Comparison of ENCODE assay signal across 23 cellular contexts in the genomic region with DNA sequence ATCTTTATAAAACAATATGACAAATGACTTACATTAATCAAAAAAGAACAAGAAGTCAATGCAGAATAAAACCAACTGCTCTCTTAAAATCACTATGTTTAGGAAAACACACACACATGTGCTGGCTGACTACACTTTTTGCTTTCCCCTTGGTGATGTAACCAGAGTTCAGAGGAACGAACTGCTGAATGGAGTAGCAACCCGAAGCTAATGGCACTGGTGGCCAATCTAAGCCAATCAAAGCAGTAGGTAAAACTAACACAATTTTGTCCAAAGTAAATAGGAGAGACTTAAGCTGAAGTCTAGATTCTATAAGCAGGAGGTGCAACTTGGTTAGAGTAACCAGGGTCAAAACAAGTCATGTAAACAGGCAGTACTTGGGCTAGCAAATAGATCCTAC.
"Had no signal": no experiment of that assay in that cellular context is flagged by ENCODE, and none has a peak within 500 bp of the region (broad histone marks: within the 10 kb centered on the region; RNA-seq: fewer than 3 reads in every experiment).

No MANE protein-coding gene starts in this region.

- H3K4me1 Mint-ChIP-seq: naive B cell; nephron; stimulated activated memory B cell treated with anti-CD40 and anti-IgM and Interleukin-4, amounts not matched to agents 10 μg/mL and 1 μg/mL and 100 μg/mL, for 72 hours had no signal

- H3K4me3 ChIP-seq: coronary artery, dorsolateral prefrontal cortex, gastrocnemius medialis, psoas muscle, spleen, testis had no signal

- H3K36me3 ChIP-seq: gastrocnemius medialis, neutrophil, spleen had no signal

- H3K27ac ChIP-seq: coronary artery, dorsolateral prefrontal cortex, gastrocnemius medialis, neutrophil, psoas muscle, spleen, testis had no signal

- H3K9me3 ChIP-seq: gastrocnemius medialis, neutrophil, psoas muscle, spleen, testis had no signal

- H3K27ac Mint-ChIP-seq: nephron; stimulated activated memory B cell treated with anti-CD40 and anti-IgM and Interleukin-4, amounts not matched to agents 10 μg/mL and 1 μg/mL and 100 μg/mL, for 72 hours; stimulated activated naive CD8-positive, alpha-beta T cell treated with anti-CD3 and anti-CD28 coated beads, Interleukin-15, Interleukin-2, amounts not matched to agents 100 ng/mL and 50 ng/mL, for 24 hours had no signal

- FAIRE-seq: keratinocyte had no signal

- H3K27me3 Mint-ChIP-seq: naive B cell; stimulated activated memory B cell treated with anti-CD40 and anti-IgM and Interleukin-4, amounts not matched to agents 10 μg/mL and 1 μg/mL and 100 μg/mL, for 72 hours; stimulated activated naive CD8-positive, alpha-beta T cell treated with anti-CD3 and anti-CD28 coated beads, Interleukin-15, Interleukin-2, amounts not matched to agents 100 ng/mL and 50 ng/mL, for 24 hours had no signal

- H3K36me3 Mint-ChIP-seq: naive B cell had no signal

- H3K4me1 ChIP-seq: gastrocnemius medialis, psoas muscle, spleen, testis had no signal

- H3K27me3 ChIP-seq: dorsolateral prefrontal cortex, gastrocnemius medialis, neutrophil, spleen, testis had no signal

- DNase-seq: dorsolateral prefrontal cortex; effector CD8-positive, alpha-beta T cell; gastrocnemius medialis; glutamatergic neuron; left colon; mesendoderm; naive B cell; psoas muscle; retina; spleen; stimulated activated CD4-positive, alpha-beta T cell treated with anti-CD3 and anti-CD28 coated beads, Interleukin-15, amount 100 ng/mL, for 24 hours; stimulated activated CD4-positive, alpha-beta T cell treated with anti-CD3 and anti-CD28 coated beads, Interleukin-1b, Interleukin-23, amount 100 ng/mL, for 48 hours; stimulated activated CD4-positive, alpha-beta T cell treated with anti-CD3 and anti-CD28 coated beads, Interleukin-4, amount 100 ng/mL, for 24 hours; testis; trophoblast cell had no signal

- H3K4me3 Mint-ChIP-seq: naive B cell; nephron; stimulated activated memory B cell treated with anti-CD40 and anti-IgM and Interleukin-4, amounts not matched to agents 10 μg/mL and 1 μg/mL and 100 μg/mL, for 72 hours; stimulated activated naive CD8-positive, alpha-beta T cell treated with anti-CD3 and anti-CD28 coated beads, Interleukin-15, Interleukin-2, amounts not matched to agents 100 ng/mL and 50 ng/mL, for 24 hours had no signal

- ATAC-seq: esophagus mucosa; gastrocnemius medialis; left colon; psoas muscle; sciatic nerve; stimulated activated memory B cell treated with anti-CD40 and anti-IgM and Interleukin-4, amounts not matched to agents 10 μg/mL and 1 μg/mL and 100 μg/mL, for 72 hours had no signal

- H3K9me3 Mint-ChIP-seq: stimulated activated memory B cell treated with anti-CD40 and anti-IgM and Interleukin-4, amounts not matched to agents 10 μg/mL and 1 μg/mL and 100 μg/mL, for 72 hours; stimulated activated naive CD8-positive, alpha-beta T cell treated with anti-CD3 and anti-CD28 coated beads, Interleukin-15, Interleukin-2, amounts not matched to agents 100 ng/mL and 50 ng/mL, for 24 hours had no signal
